Comparison of ENCODE assay signal across 19 cellular contexts in the genomic region with DNA sequence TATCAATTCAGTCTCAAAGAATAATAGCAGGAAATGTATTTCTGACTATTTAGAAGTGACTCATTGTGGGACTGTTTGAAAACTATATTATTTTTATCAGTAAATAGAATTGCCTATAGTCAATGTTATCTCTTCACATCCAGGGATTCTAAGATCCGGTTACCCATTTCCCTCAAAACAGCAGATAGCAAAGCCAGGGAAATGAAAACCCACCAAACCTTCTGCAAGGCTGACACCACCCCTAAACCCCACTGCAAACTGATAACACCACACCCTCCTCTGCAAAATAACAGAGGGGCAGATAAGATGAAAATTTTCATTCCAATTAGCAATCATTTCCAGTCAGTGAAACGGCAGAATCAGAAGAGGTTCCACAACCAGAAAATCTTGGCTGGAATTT.
"Had no signal": no experiment of that assay in that cellular context is flagged by ENCODE, and none has a peak within 500 bp of the region (broad histone marks: within the 10 kb centered on the region; RNA-seq: fewer than 3 reads in every experiment).

No MANE protein-coding gene starts in this region.

- H3K27me3 ChIP-seq: ascending aorta, esophagus squamous epithelium, hepatocyte, sigmoid colon, SJCRH30, vagina had no signal

- DNase-seq: activated CD4-positive, alpha-beta T cell treated with anti-CD3 and anti-CD28 coated beads for 48 hours; activated CD4-positive, CD25-positive, alpha-beta regulatory T cell; activated CD8-positive, alpha-beta T cell treated with anti-CD3 and anti-CD28 coated beads for 36 hours; activated naive CD4-positive, alpha-beta T cell treated with anti-CD3 and anti-CD28 coated beads for 36 hours; activated T-cell treated with anti-CD3 and anti-CD28 coated beads, Interleukin-2, amount 50 U/mL, for 24 hours; effector CD4-positive, alpha-beta T cell; esophagus squamous epithelium; foreskin fibroblast; left cardiac atrium; lower lobe of right lung; psoas muscle; sigmoid colon; SJCRH30; stimulated activated CD4-positive, alpha-beta T cell treated with anti-CD3 and anti-CD28 coated beads, Interleukin-4, amount 100 ng/mL, for 4 hours had no signal

- H3K4me3 ChIP-seq: ascending aorta, coronary artery, esophagus squamous epithelium, hepatocyte, lower lobe of right lung, psoas muscle, sigmoid colon, SJCRH30, vagina had no signal

- H3K9me3 ChIP-seq: ascending aorta, esophagus squamous epithelium, lower lobe of right lung, psoas muscle, sigmoid colon, SJCRH30, vagina had no signal

- H3K27ac ChIP-seq: ascending aorta, coronary artery, esophagus squamous epithelium, hepatocyte, psoas muscle, sigmoid colon, SJCRH30, vagina had no signal

- H3K4me1 ChIP-seq: ascending aorta, sigmoid colon, vagina had no signal

- ATAC-seq: activated CD8-positive, alpha-beta T cell treated with anti-CD3 and anti-CD28 coated beads for 36 hours; lower lobe of right lung; psoas muscle; stimulated activated memory B cell treated with anti-CD40 and anti-IgM and Interleukin-4, amounts not matched to agents 10 μg/mL and 1 μg/mL and 100 μg/mL, for 72 hours had no signal

- H3K36me3 ChIP-seq: ascending aorta, esophagus squamous epithelium, lower lobe of right lung, sigmoid colon, SJCRH30, vagina had no signal
